20 cellular contexts compared by ENCODE assay signal in genomic region chr7:125516194-125516593, GRCh38.
DNase-seq lines count a peak whose midpoint lies in the region; ATAC-seq lines count a peak whose summit lies in the region.
"Had no signal": no experiment of that assay in that cellular context is flagged by ENCODE, and none has a peak within 500 bp of the region (broad histone marks: within the 10 kb centered on the region; RNA-seq: fewer than 3 reads in every experiment).

No MANE protein-coding gene starts in this region.

- DNase-seq in Ammon's horn (ENCODE audit: low spot score) (peak; percentile 11), NCI-H128 (lab: John Stamatoyannopoulos, UW; ENCODE audit: unreplicated experiment) (peak; percentile 32), NCI-H2196 (lab: John Stamatoyannopoulos, UW; ENCODE audit: unreplicated experiment) (peak; percentile 7), SHP77 treated with DMSO at 0.1 percent for 48 hours (lab: John Stamatoyannopoulos, UW) (peak; percentile 97), NOMO-1 treated with dmso at 0.1 percent for 144 hours (lab: John Stamatoyannopoulos, UW; ENCODE audit: unreplicated experiment) (no peak), cerebellar nuclear complex (lab: John Stamatoyannopoulos, UW) (no peak)
- DNase-seq: colonic mucosa; DND-41; hippocampal formation; islet precursor cell; naive thymus-derived CD4-positive, alpha-beta T cell; NCI-H526 treated with DMSO at 0.1 percent for 48 hours; Peyer's patch; stimulated activated naive CD8-positive, alpha-beta T cell treated with anti-CD3 and anti-CD28 coated beads, Interleukin-15, Interleukin-2, amounts not matched to agents 100 U/mL and 50 U/mL, for 24 hours; trophoblast cell had no signal

- ATAC-seq in HG03439 (IDR thresholded peaks at IDR 0.05; ENCODE audit: unreplicated experiment) (no peak), HG03520 (IDR thresholded peaks at IDR 0.05; ENCODE audit: unreplicated experiment) (no peak)
- ATAC-seq: A549; HepG2; naive thymus-derived CD4-positive, alpha-beta T cell; sciatic nerve; stimulated activated naive CD8-positive, alpha-beta T cell treated with anti-CD3 and anti-CD28 coated beads, Interleukin-15, Interleukin-2, amounts not matched to agents 100 U/mL and 50 U/mL, for 24 hours had no signal

Comparison
In these comparisons a context has a peak if more than half of its experiments do, and no peak if none do; other contexts are left out.
1. DNase-seq: peak in Ammon's horn (single experiment), NCI-H128 (single experiment), NCI-H2196 (single experiment) and SHP77 treated with DMSO at 0.1 percent for 48 hours (single experiment); none in NOMO-1 treated with dmso at 0.1 percent for 144 hours (single experiment) and cerebellar nuclear complex (0 of 2).